16 cellular contexts compared by ENCODE assay signal in genomic region chr13:28117689-28118377, GRCh38. TPM values are rescaled to one million over a fixed set of nuclear protein-coding genes. Genes with fewer than 3 reads are reported as not detected.
DNase-seq lines count a peak whose midpoint lies in the region; ATAC-seq and TF ChIP-seq lines count a peak whose summit lies in the region.
"Had no signal": no experiment of that assay in that cellular context is flagged by ENCODE, and none has a peak within 500 bp of the region (broad histone marks: within the 10 kb centered on the region; RNA-seq: fewer than 3 reads in every experiment).

No MANE protein-coding gene starts in this region.

- no peaks in the 10 kb centered on the region for H4K20me1 ChIP-seq in GM23338 (replicated peaks; ENCODE audit: insufficient read depth)

- peaks cover 2% of the 10 kb centered on the region; the same call in 1 of the 3 replicates for H3K9me3 Mint-ChIP-seq in GM23338
- H3K9me3 Mint-ChIP-seq: naive thymus-derived CD4-positive, alpha-beta T cell had no signal

- ATAC-seq in GM23338 = peak; percentile 81
- ATAC-seq: naive thymus-derived CD4-positive, alpha-beta T cell had no signal

- no peaks in the 10 kb centered on the region for H3K4me1 ChIP-seq in GM23338 (ENCODE audit: insufficient read depth)
- no peaks in the 10 kb centered on the region for H3K4me1 ChIP-seq in BE2C

- no peaks in the 10 kb centered on the region for H3K9me3 ChIP-seq in BE2C
- H3K9me3 ChIP-seq: thoracic aorta had no signal

- H3K36me3 Mint-ChIP-seq in GM23338 (ENCODE audit: low read depth) = no peaks in the 10 kb centered on the region
- H3K36me3 Mint-ChIP-seq: activated naive CD8-positive, alpha-beta T cell had no signal

- peaks cover 6% of the 10 kb centered on the region for H3K27me3 Mint-ChIP-seq in GM23338 (ENCODE audit: insufficient read depth, low read depth, poor library complexity)

- no peak overlapping the region for H3K27ac Mint-ChIP-seq in GM23338
- H3K27ac Mint-ChIP-seq: activated naive CD8-positive, alpha-beta T cell; naive thymus-derived CD4-positive, alpha-beta T cell had no signal

- no peaks in the 10 kb centered on the region for H3K36me3 ChIP-seq in GM23338 (ENCODE audit: insufficient read depth)
- H3K36me3 ChIP-seq in BE2C = no peaks in the 10 kb centered on the region
- H3K36me3 ChIP-seq: thoracic aorta had no signal

- H3K4me3 ChIP-seq in GM23338 = no peak overlapping the region
- no peak overlapping the region for H3K4me3 ChIP-seq in choroid plexus epithelial cell (ENCODE audit: low read depth, low read length)
- no peak overlapping the region for H3K4me3 ChIP-seq in BE2C (ENCODE audit: low read depth, low read length)
- H3K4me3 ChIP-seq: coronary artery, thoracic aorta had no signal

- H3K9me2 ChIP-seq in GM23338 (ENCODE audit: insufficient read depth) = no peaks in the 10 kb centered on the region

- no peak overlapping the region for H3K27ac ChIP-seq in GM23338 (ENCODE audit: low read depth)
- H3K27ac ChIP-seq: coronary artery, HL-60, thoracic aorta had no signal

- no peak overlapping the region for H3K4me2 ChIP-seq in GM23338

- H2AFZ ChIP-seq in GM23338 = peak overlapping the region; percentile 96

- H3K4me1 Mint-ChIP-seq in GM23338 = peaks cover 5% of the 10 kb centered on the region; the same call in 2 of the 3 replicates

- no peaks in the 10 kb centered on the region for H3K27me3 ChIP-seq in GM23338 (ENCODE audit: insufficient read depth)
- peaks cover 14% of the 10 kb centered on the region for H3K27me3 ChIP-seq in BE2C

- peak in 1 of 2 experiments; percentile 23; a peak in 2 of 4 replicates for TF ChIP-seq CTCF in GM23338 (conservative IDR thresholded peaks at IDR 0.05; ENCODE audit: low read depth in 2 of 2)
- no peak for TF ChIP-seq CTCF in choroid plexus epithelial cell (conservative IDR thresholded peaks at IDR 0.05; ENCODE audit: low read depth, low read length)
- no peak for TF ChIP-seq CTCF in BE2C (IDR thresholded peaks at IDR 0.05; ENCODE audit: low read depth, low read length)

- H3F3A ChIP-seq in GM23338 (replicated peaks; ENCODE audit: low read depth) = no peaks in the 10 kb centered on the region

- no peaks in the 10 kb centered on the region for H3K79me2 ChIP-seq in GM23338 (replicated peaks; ENCODE audit: insufficient read depth)

- no peak overlapping the region for H3K4me3 Mint-ChIP-seq in GM23338
- H3K4me3 Mint-ChIP-seq: activated naive CD8-positive, alpha-beta T cell; naive thymus-derived CD4-positive, alpha-beta T cell had no signal

- peak; percentile 41 for DNase-seq in GM23338 (ENCODE audit: low spot score)
- peak; percentile 3 for DNase-seq in NCI-H1092 (lab: John Stamatoyannopoulos, UW)
- peak; percentile 55 for DNase-seq in choroid plexus epithelial cell (ENCODE audit: low read depth)
- DNase-seq in medulla oblongata (ENCODE audit: extremely low spot score) = peak; percentile 27
- DNase-seq in BE2C = no peak
- DNase-seq in NCI-H510A (lab: John Stamatoyannopoulos, UW) = no peak
- DNase-seq in superior temporal gyrus (ENCODE audit: extremely low spot score) = no peak
- no peak for DNase-seq in NCI-H146 (lab: John Stamatoyannopoulos, UW)
- DNase-seq: islet precursor cell; naive thymus-derived CD4-positive, alpha-beta T cell; NCI-H1417; T-helper 9 cell had no signal

TF ChIP-seq in GM23338, 12 proteins besides CTCF, POLR2A, EP300 and RAD21:
- no peak for TF ChIP-seq ZNF462 (CRISPR knock-in tag; IDR thresholded peaks at IDR 0.05)
- TF ChIP-seq JUNB (IDR thresholded peaks at IDR 0.05; ENCODE audit: unreplicated experiment) = no peak
- no peak for TF ChIP-seq EZH2 (IDR thresholded peaks at IDR 0.05; ENCODE audit: low read depth, unreplicated experiment)
- no peak for TF ChIP-seq POLR2AphosphoS5 (IDR thresholded peaks at IDR 0.05; ENCODE audit: low read depth)
- TF ChIP-seq NANOG (IDR thresholded peaks at IDR 0.05; ENCODE audit: borderline replicate concordance) = no peak

RNA-seq across cellular contexts. Expression of gene FLT3, which starts 17.5 kb away (rescaled TPM):
- 0.17 and 0.66 TPM in 2 replicates for total RNA-seq in GM23338 (2014; rRNA removed; shearing (Covaris generic))
- polyA plus RNA-seq in GM23338 (2016; fragmentation: Nextera tagmentation; extraction: Ambion mirVana) = 0.23 and 0.44 TPM in 2 replicates
- not detected for polyA plus RNA-seq in BE2C (2012; ENCODE audit: insufficient read depth, insufficient read length, low read depth)
- polyA plus RNA-seq: naive thymus-derived CD4-positive, alpha-beta T cell had no signal

RNA-seq across cellular contexts. Expression of gene PAN3, which starts 20.5 kb away (rescaled TPM):
- 52.5 and 58.2 TPM in 2 replicates for total RNA-seq in GM23338 (2014; rRNA removed; shearing (Covaris generic))
- 20.6 and 27.4 TPM in 2 replicates for polyA plus RNA-seq in GM23338 (2016; fragmentation: Nextera tagmentation; extraction: Ambion mirVana)
- 11.1 TPM for polyA plus RNA-seq in BE2C (2012; ENCODE audit: insufficient read depth, insufficient read length, low read depth)

Comparison
In these comparisons a context has a peak if more than half of its experiments do, and no peak if none do; other contexts are left out.
1. DNase-seq: peak in GM23338 (single experiment), NCI-H1092 (single experiment), choroid plexus epithelial cell (single experiment) and medulla oblongata (single experiment); none in BE2C (single experiment), NCI-H510A (single experiment), superior temporal gyrus (single experiment) and NCI-H146 (single experiment).